8 cellular contexts compared by ENCODE assay signal in the genomic region with DNA sequence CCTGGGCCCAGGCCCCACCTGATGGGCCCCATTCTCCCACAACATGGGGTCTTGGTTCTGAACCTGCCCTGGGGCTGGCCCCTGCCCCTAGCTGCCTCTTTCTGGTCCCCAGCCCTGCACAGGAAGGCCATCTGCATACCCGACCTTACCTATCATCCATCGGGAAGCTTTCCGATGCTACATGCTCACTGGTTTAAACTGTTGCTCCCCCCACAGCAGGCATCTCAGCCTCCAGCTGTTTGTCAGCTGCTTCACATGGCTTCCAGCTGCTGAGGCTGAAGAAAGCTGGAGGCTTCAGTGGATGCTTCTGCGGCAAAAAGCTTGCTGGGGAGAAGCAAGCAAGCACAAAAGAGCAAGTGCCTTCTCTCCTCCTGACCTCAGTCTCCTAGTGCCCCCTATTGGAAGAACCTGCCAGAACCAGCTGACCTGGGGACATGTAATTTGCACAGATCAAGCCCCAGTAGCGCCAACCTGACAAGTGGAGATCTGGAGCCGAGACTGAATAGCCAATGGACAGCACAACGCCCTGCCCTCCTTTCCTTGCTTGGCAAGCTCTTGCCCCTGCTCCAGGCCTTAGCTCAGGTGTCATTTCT. TPM values are rescaled to one million over a fixed set of nuclear protein-coding genes. Genes with fewer than 3 reads are reported as not detected.
DNase-seq lines count a peak whose midpoint lies in the region; TF ChIP-seq lines count a peak whose summit lies in the region.

No MANE protein-coding gene starts in this region.

- H3K4me3 Mint-ChIP-seq in endothelial cell (ENCODE audit: unreplicated experiment), result no peak overlapping the region

- WGBS in liver, result 86% methylated on average over 7 of the region's 7 CpGs

- H3K36me3 Mint-ChIP-seq in endothelial cell (ENCODE audit: low read depth, unreplicated experiment), result no peaks in the 10 kb centered on the region

- H3K4me1 ChIP-seq in ACC112 (ENCODE audit: control insufficient read depth, insufficient read depth, low read length, unreplicated experiment) (peaks cover 57% of the 10 kb centered on the region), liver (ENCODE audit: control insufficient read depth in 4 of 4, insufficient read depth in 4 of 4, low read length in 3 of 4) (peaks cover 10 to 33% (median 29%) of the 10 kb centered on the region in 4 donors)

- peaks cover 7% of the 10 kb centered on the region for H3K27me3 Mint-ChIP-seq in endothelial cell (ENCODE audit: unreplicated experiment)

- no peak overlapping the region for H3K9ac ChIP-seq in liver (ENCODE audit: low read depth in 1 of 2, low read length in 2 of 2)

- H3K27ac Mint-ChIP-seq in endothelial cell (ENCODE audit: unreplicated experiment), result no peak overlapping the region

- peak; percentile 40 to 59 for TF ChIP-seq RAD21 in liver (IDR thresholded peaks at IDR 0.05)

- peak overlapping the region; percentile 40; the same call in 1 of the 2 replicates for H3K27ac ChIP-seq in ACC112 (ENCODE audit: low read depth, low read length)
- peak overlapping the region in 1 of 2 donors; percentile 3 for H3K27ac ChIP-seq in liver (ENCODE audit: low read depth in 1 of 2, low read length in 2 of 2)

- no peak overlapping the region for H2AFZ ChIP-seq in ACC112 (ENCODE audit: low read length, unreplicated experiment)

- H3K36me3 ChIP-seq in ACC112 (ENCODE audit: insufficient read depth, low read length), result no peaks in the 10 kb centered on the region
- H3K36me3 ChIP-seq in liver (ENCODE audit: control insufficient read depth in 4 of 4, insufficient read depth in 3 of 4, low read depth in 1 of 4, low read length in 3 of 4), result no peaks in the 10 kb centered on the region

- H3K79me2 ChIP-seq in ACC112 (ENCODE audit: control insufficient read depth, insufficient read depth, low read length, unreplicated experiment), result no peaks in the 10 kb centered on the region

- H3K9me3 ChIP-seq in liver (ENCODE audit: control insufficient read depth in 4 of 4, low read length in 3 of 4), result no peaks in the 10 kb centered on the region

- peak; percentile 6 for TF ChIP-seq CTCF in GM20000 (IDR thresholded peaks at IDR 0.05; ENCODE audit: extremely low read depth, missing control alignments)
- TF ChIP-seq CTCF in astrocyte of the cerebellum (IDR thresholded peaks at IDR 0.05; ENCODE audit: low read depth, low read length, missing control alignments), result peak; percentile 16
- peak; percentile 26 for TF ChIP-seq CTCF in liver (IDR thresholded peaks at IDR 0.05; ENCODE audit: low read depth, low read length, missing input control)
- TF ChIP-seq CTCF in endothelial cell (IDR thresholded peaks at IDR 0.05; ENCODE audit: unreplicated experiment), result no peak

- in situ Hi-C loops in astrocyte of the cerebellum (cut with HindIII; ENCODE audit: low sequenced_read_pairs), result no loop called here

- no peak overlapping the region for H3K4me3 ChIP-seq in ACC112 (ENCODE audit: low read depth, low read length)
- H3K4me3 ChIP-seq in astrocyte of the cerebellum (ENCODE audit: low read depth, low read length), result no peak overlapping the region
- H3K4me3 ChIP-seq in liver (ENCODE audit: low read depth in 1 of 3, low read length in 3 of 3), result no peak overlapping the region

- peak; percentile 32 for DNase-seq in GM20000 (ENCODE audit: low spot score)
- DNase-seq in astrocyte of the cerebellum (ENCODE audit: low read depth), result no peak
- no peak for DNase-seq in NCI-H2081 treated with DMSO at 0.1 percent for 48 hours (lab: John Stamatoyannopoulos, UW)
- DNase-seq in activated T-cell treated with anti-CD3 and anti-CD28 coated beads, Interleukin-2, amount 50 U/mL, for 1 hour, result no peak
- DNase-seq in SIG-M5 treated with dmso at 0.1 percent for 504 hours (lab: John Stamatoyannopoulos, UW; ENCODE audit: unreplicated experiment), result no peak
- no peak for DNase-seq in endothelial cell (ENCODE audit: low spot score)

- no peaks in the 10 kb centered on the region for H3K9me3 Mint-ChIP-seq in endothelial cell (ENCODE audit: unreplicated experiment)

- H3K4me1 Mint-ChIP-seq in endothelial cell (ENCODE audit: unreplicated experiment), result peaks cover 39% of the 10 kb centered on the region

- H3K27me3 ChIP-seq in ACC112 (ENCODE audit: insufficient read depth, low read length), result no peaks in the 10 kb centered on the region
- H3K27me3 ChIP-seq in liver (ENCODE audit: control insufficient read depth in 4 of 4, insufficient read depth in 4 of 4, low read length in 3 of 4), result no peaks in the 10 kb centered on the region

TF ChIP-seq in liver, 16 proteins besides CTCF, POLR2A, EP300 and RAD21:
- TF ChIP-seq YY1 (IDR thresholded peaks at IDR 0.05) (no peak), RXRA (IDR thresholded peaks at IDR 0.05) (peak in 1 of 2 donors; percentile 23), TAF1 (conservative IDR thresholded peaks at IDR 0.05) (no peak), NR2F2 (IDR thresholded peaks at IDR 0.05) (no peak), FOXA2 (IDR thresholded peaks at IDR 0.05) (no peak), HNF4G (IDR thresholded peaks at IDR 0.05) (no peak)
- TF ChIP-seq, protein P1, sequence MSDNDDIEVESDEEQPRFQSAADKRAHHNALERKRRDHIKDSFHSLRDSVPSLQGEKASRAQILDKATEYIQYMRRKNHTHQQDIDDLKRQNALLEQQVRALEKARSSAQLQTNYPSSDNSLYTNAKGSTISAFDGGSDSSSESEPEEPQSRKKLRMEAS (IDR thresholded peaks at IDR 0.05), result no peak
- TF ChIP-seq, protein P2, sequence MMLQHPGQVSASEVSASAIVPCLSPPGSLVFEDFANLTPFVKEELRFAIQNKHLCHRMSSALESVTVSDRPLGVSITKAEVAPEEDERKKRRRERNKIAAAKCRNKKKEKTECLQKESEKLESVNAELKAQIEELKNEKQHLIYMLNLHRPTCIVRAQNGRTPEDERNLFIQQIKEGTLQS (IDR thresholded peaks at IDR 0.05), result no peak

RNA-seq across cellular contexts. Expression of a gene that starts 24.1 kb away (rescaled TPM):
- total RNA-seq in liver (100 to 1,000 TPM in 1 of 2 donors, 10 to 100 TPM in 1; 82.6 to 634 TPM), endothelial cell (ENCODE audit: unreplicated experiment) (292 TPM)
- 100 to 1,000 TPM; 114 to 207 TPM for polyA plus RNA-seq in liver
